Comparison of ENCODE assay signal across 8 cellular contexts in genomic region chr1:67687198-67687545, GRCh38. TPM values are rescaled to one million over a fixed set of nuclear protein-coding genes. Genes with fewer than 3 reads are reported as not detected.
DNase-seq lines count a peak whose midpoint lies in the region; ATAC-seq and TF ChIP-seq lines count a peak whose summit lies in the region.

No MANE protein-coding gene starts in this region.

- no peaks in the 10 kb centered on the region for H3K27me3 ChIP-seq in mucosa of rectum (ENCODE audit: control insufficient read depth in 2 of 2, insufficient read depth in 2 of 2, low read length in 2 of 2)

- peaks cover 12 to 17% of the 10 kb centered on the region in 2 donors for H3K36me3 ChIP-seq in mucosa of rectum (ENCODE audit: control insufficient read depth in 2 of 2, insufficient read depth in 2 of 2, low read length in 2 of 2)

- peaks cover 14% of the 10 kb centered on the region for H3K27me3 Mint-ChIP-seq in brain

- peak overlapping the region; percentile 88 to 99 (median 95) for H3K4me3 Mint-ChIP-seq in brain

- H3K4me1 ChIP-seq in mucosa of rectum (ENCODE audit: control insufficient read depth in 2 of 2, insufficient read depth in 2 of 2, low read length in 2 of 2), result peaks cover 18 to 31% of the 10 kb centered on the region in 2 donors

- no peak for TF ChIP-seq CTCF in AG10803 (conservative IDR thresholded peaks at IDR 0.05; ENCODE audit: low read length)
- TF ChIP-seq CTCF in brain (conservative IDR thresholded peaks at IDR 0.05), result no peak

- H3K4me3 ChIP-seq in AG10803 (ENCODE audit: low read length), result peak overlapping the region; percentile 94
- H3K4me3 ChIP-seq in mucosa of rectum (ENCODE audit: low read length in 2 of 2), result peak overlapping the region; percentile 79 to 92

- peak overlapping the region; percentile 94 to 100 (median 95) for H3K27ac Mint-ChIP-seq in brain

- H3K9me3 Mint-ChIP-seq in brain, result no peaks in the 10 kb centered on the region

- H3K27ac ChIP-seq in mucosa of rectum (ENCODE audit: low read depth in 2 of 2, low read length in 2 of 2), result peak overlapping the region; percentile 91 to 94

- no peaks in the 10 kb centered on the region for H3K9me3 ChIP-seq in mucosa of rectum (ENCODE audit: control insufficient read depth in 2 of 2, low read length in 2 of 2)

- DNase-seq in AG10803 (ENCODE audit: low read depth) (no peak), epidermal melanocyte (ENCODE audit: insufficient read length, low spot score) (no peak), DMS153 (lab: John Stamatoyannopoulos, UW) (no peak), iPS-NIHi7 (ENCODE audit: extremely low spot score) (no peak), HT-29 (ENCODE audit: low spot score) (no peak)

- ATAC-seq in HG02981 (IDR thresholded peaks at IDR 0.05; ENCODE audit: unreplicated experiment), result peak; percentile 19

- H3K36me3 Mint-ChIP-seq in brain, result peaks cover 28% of the 10 kb centered on the region

- H3K9ac ChIP-seq in mucosa of rectum (ENCODE audit: low read depth in 1 of 2, low read length in 2 of 2), result peak overlapping the region in 1 of 2 donors; percentile 96

- H3K4me1 Mint-ChIP-seq in brain, result peaks cover 48% of the 10 kb centered on the region

RNA-seq across cellular contexts. Expression of gene GADD45A, which starts 2.2 kb away (rescaled TPM):
- polyA plus RNA-seq in brain (ENCODE audit: insufficient read depth, low read depth, low replicate concordance), result 33.2 TPM
- 121 and 129 TPM in 2 replicates for total RNA-seq in HT-29 (2014; rRNA removed; shearing (Covaris generic))
